In genomic region chr1:144490394-144490793, GRCh38 we compare ENCODE assay signal across 1 cellular context.
A peak's percentile ranks its signal among the peaks of the same experiment; 100 is the strongest.
TF ChIP-seq lines count a peak whose summit lies in the region.

No MANE protein-coding gene starts in this region.

TF ChIP-seq in K562, 482 proteins besides CTCF, POLR2A, EP300 and RAD21:
- peak; percentile 82 for TF ChIP-seq NFIC (IDR thresholded peaks at IDR 0.05)
TF ChIP-seq in K562: peak in this region for 1; not testable (repeated sequence) for 481.
